25 cellular contexts compared by ENCODE assay signal in the genomic region with DNA sequence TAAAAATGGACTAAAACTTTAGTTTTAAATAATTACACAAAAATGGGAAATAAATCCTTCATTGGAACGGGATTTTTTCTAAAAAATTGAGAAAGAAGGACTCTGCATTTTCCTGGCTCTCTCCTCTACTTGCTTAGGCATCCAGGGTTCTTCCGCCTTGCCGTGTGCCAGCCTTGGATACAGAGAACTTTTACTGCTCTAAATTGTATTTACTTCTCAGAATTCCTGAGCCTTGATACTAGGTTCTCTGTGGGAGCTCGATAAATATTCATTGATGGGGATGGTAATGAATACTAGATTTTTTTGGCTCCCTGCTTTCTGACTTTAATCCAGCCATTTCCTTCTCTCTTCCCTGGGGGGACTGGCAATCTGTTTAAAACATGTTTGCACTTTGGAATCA.
A peak's percentile ranks its signal among the peaks of the same experiment; 100 is the strongest.
DNase-seq lines count a peak whose midpoint lies in the region; FAIRE-seq and TF ChIP-seq lines count a peak whose summit lies in the region.
"Had no signal": no experiment of that assay in that cellular context is flagged by ENCODE, and none has a peak within 500 bp of the region (broad histone marks: within the 10 kb centered on the region; RNA-seq: fewer than 3 reads in every experiment).

No MANE protein-coding gene starts in this region.

- no peak for TF ChIP-seq POLR2A in H1 (IDR thresholded peaks at IDR 0.05; ENCODE audit: control extremely low read depth in 1 of 2, low read depth in 2 of 2, low read length in 2 of 2)

- H3K4me2 ChIP-seq in H1 (ENCODE audit: insufficient read depth in 1 of 2, low read depth in 2 of 2, low read length in 2 of 2) (0 out of 4 replicates have a peak overlapping the region, but pooled peaks of 1 of the 2 experiments have one; percentile 0), mesendoderm (ENCODE audit: low read length) (no peak overlapping the region)
- H3K4me2 ChIP-seq: A549 had no signal

- no peaks in the 10 kb centered on the region for H3K9me3 ChIP-seq in HUES64 (ENCODE audit: insufficient read depth, low read depth, low read length)
- H3K9me3 ChIP-seq in H1 (ENCODE audit: insufficient read depth in 2 of 2, low read depth in 1 of 2, low read length in 1 of 2), result no peaks in the 10 kb centered on the region
- H3K9me3 ChIP-seq: Caco-2 had no signal

- H2BK12ac ChIP-seq in H1 (ENCODE audit: low read depth, low read length), result no peak overlapping the region

- H3K23ac ChIP-seq in H1 (ENCODE audit: insufficient read length), result no peak overlapping the region
- no peak overlapping the region for H3K23ac ChIP-seq in mesendoderm (ENCODE audit: low read length)

- no peak for TF ChIP-seq RAD21 in H1 (IDR thresholded peaks at IDR 0.05 in 1 of 2, conservative IDR thresholded peaks at IDR 0.05 in 1 of 2; ENCODE audit: low read depth in 2 of 2, low read length in 2 of 2)

- H3K9ac ChIP-seq in HUES64 (ENCODE audit: low read depth, low read length) (no peak overlapping the region), H1 (replicated peaks in 1 of 4; ENCODE audit: extremely low read depth in 1 of 4, low read depth in 3 of 4, low read length in 3 of 4) (no peak overlapping the region), mesendoderm (ENCODE audit: low read length) (no peak overlapping the region)

- no peak overlapping the region for H2AK5ac ChIP-seq in H1 (ENCODE audit: low read depth, low read length)
- no peak overlapping the region for H2AK5ac ChIP-seq in mesendoderm (ENCODE audit: low read length)

- no peak overlapping the region for H3K56ac ChIP-seq in H1 (replicated peaks; ENCODE audit: insufficient read length, low read depth, low read length)
- no peak overlapping the region for H3K56ac ChIP-seq in mesendoderm (ENCODE audit: low read length)

- no peaks in the 10 kb centered on the region for H3K27me3 Mint-ChIP-seq in chondrocyte (ENCODE audit: low read depth)
- H3K27me3 Mint-ChIP-seq: B cell had no signal

- H3K79me2 ChIP-seq in H1 (ENCODE audit: control insufficient read depth in 1 of 2, insufficient read depth in 2 of 2, low read length in 2 of 2) (no peaks in the 10 kb centered on the region), mesendoderm (ENCODE audit: control insufficient read depth, insufficient read depth, low read length) (no peaks in the 10 kb centered on the region)

- H2BK20ac ChIP-seq in H1 (ENCODE audit: low read length), result no peak overlapping the region

- no peak for DNase-seq in H1 (ENCODE audit: low read depth in 1 of 2, low spot score in 2 of 2)
- DNase-seq in mesendoderm, result peak; percentile 31
- no peak for DNase-seq in NCI-H524 treated with DMSO at 0.1 percent for 48 hours (lab: John Stamatoyannopoulos, UW)
- no peak for DNase-seq in SW 1271 (lab: John Stamatoyannopoulos, UW)
- DNase-seq in chondrocyte (ENCODE audit: low spot score), result no peak
- DNase-seq in occipital lobe (lab: John Stamatoyannopoulos, UW), result no peak
- DNase-seq: Caco-2; CD8-positive, alpha-beta T cell; GDM1; GOT3; Karpas-422; NCI-H1105; NCI-H1436 treated with DMSO at 0.1 percent for 48 hours; NCI-H187 treated with DMSO at 0.1 percent for 48 hours; NCI-H524; NK-92 treated with Interleukin-12 subunit alpha and Interleukin-12 subunit beta, amount 100 ng/mL, for 24 hours; Right ventricle myocardium superior; RPMI8226 had no signal

- no peaks in the 10 kb centered on the region for H3K4me1 Mint-ChIP-seq in chondrocyte (ENCODE audit: low read depth)
- H3K4me1 Mint-ChIP-seq: B cell had no signal

- H3K18ac ChIP-seq in H1 (ENCODE audit: extremely low read depth, low read length) (no peak overlapping the region), mesendoderm (ENCODE audit: low read length) (no peak overlapping the region)

- H3K4ac ChIP-seq in H1 (replicated peaks; ENCODE audit: insufficient read length, low read depth, low read length), result no peak overlapping the region
- H3K4ac ChIP-seq in mesendoderm (ENCODE audit: low read depth, low read length), result no peak overlapping the region

- H3K36me3 Mint-ChIP-seq in chondrocyte (ENCODE audit: low read depth), result no peaks in the 10 kb centered on the region
- H3K36me3 Mint-ChIP-seq: CD8-positive, alpha-beta T cell had no signal

- H3K36me3 ChIP-seq in HUES64 (ENCODE audit: insufficient read depth, low read length), result no peaks in the 10 kb centered on the region
- H3K36me3 ChIP-seq in H1 (ENCODE audit: control insufficient read depth in 2 of 4, insufficient read depth in 4 of 4, low read length in 3 of 4), result no peaks in the 10 kb centered on the region
- no peaks in the 10 kb centered on the region for H3K36me3 ChIP-seq in mesendoderm (ENCODE audit: control insufficient read depth, insufficient read depth, low read length)
- H3K36me3 ChIP-seq: SJSA1 had no signal

- no peak overlapping the region for H3K4me3 Mint-ChIP-seq in chondrocyte (ENCODE audit: unreplicated experiment)
- H3K4me3 Mint-ChIP-seq: B cell; CD8-positive, alpha-beta T cell had no signal

- peak overlapping the region; percentile 9; the same call in 1 of the 2 replicates for H2BK5ac ChIP-seq in H1 (ENCODE audit: low read depth, low read length)
- no peak overlapping the region for H2BK5ac ChIP-seq in mesendoderm (ENCODE audit: low read length)

- H3K4me1 ChIP-seq in HUES64 (ENCODE audit: insufficient read depth, low read length) (peaks cover 36% of the 10 kb centered on the region), H1 (replicated peaks in 1 of 4; ENCODE audit: control insufficient read depth in 3 of 4, insufficient read depth in 4 of 4, low read length in 3 of 4) (peaks cover 0 to 6% (median 3%) of the 10 kb centered on the region in 4 experiments; a peak in 4 of 7 replicates), mesendoderm (ENCODE audit: control insufficient read depth, low read depth, low read length) (peaks cover 10% of the 10 kb centered on the region)
- H3K4me1 ChIP-seq: A549, Caco-2, SJSA1 had no signal

- H4K20me1 ChIP-seq in H1 (replicated peaks in 1 of 2; ENCODE audit: control insufficient read depth in 1 of 2, insufficient read depth in 2 of 2, low read length in 2 of 2), result no peaks in the 10 kb centered on the region

- H3K4me3 ChIP-seq in HUES64 (ENCODE audit: low read length) (no peak overlapping the region), H1 (ENCODE audit: extremely low read depth in 1 of 4, insufficient read depth in 2 of 4, low read depth in 3 of 4, low read length in 4 of 4) (no peak overlapping the region), mesendoderm (ENCODE audit: low read length) (no peak overlapping the region)
- H3K4me3 ChIP-seq: A549, GM12878, SJSA1 had no signal

- H2AFZ ChIP-seq in H1 (ENCODE audit: low read length), result no peak overlapping the region

- H3K79me1 ChIP-seq in H1 (ENCODE audit: low read depth, low read length) (no peaks in the 10 kb centered on the region), mesendoderm (ENCODE audit: low read length) (no peaks in the 10 kb centered on the region)

- no peaks in the 10 kb centered on the region for H3K23me2 ChIP-seq in H1 (ENCODE audit: low read depth, low read length)

- H4K8ac ChIP-seq in H1 (ENCODE audit: extremely low read depth, insufficient read depth, low read length), result no peak overlapping the region
- no peak overlapping the region for H4K8ac ChIP-seq in mesendoderm (ENCODE audit: low read depth, low read length)

- H2BK15ac ChIP-seq in H1 (ENCODE audit: low read length), result no peak overlapping the region
- H2BK15ac ChIP-seq in mesendoderm (replicated peaks; ENCODE audit: low read depth), result peak overlapping the region; percentile 57

- no peak for TF ChIP-seq CTCF in H1 (IDR thresholded peaks at IDR 0.05; ENCODE audit: control extremely low read depth in 1 of 3, insufficient read depth in 1 of 3, low read depth in 1 of 3, low read length in 3 of 3)
- no peak for TF ChIP-seq CTCF in chondrocyte (IDR thresholded peaks at IDR 0.05)

- H3K9me3 Mint-ChIP-seq in chondrocyte (ENCODE audit: low read depth), result peaks cover 5% of the 10 kb centered on the region

- H4K91ac ChIP-seq in H1 (replicated peaks; ENCODE audit: insufficient read length, low read length), result no peak overlapping the region

- no peak for TF ChIP-seq EP300 in H1 (IDR thresholded peaks at IDR 0.05; ENCODE audit: borderline replicate concordance in 1 of 2, low read depth in 2 of 2, low read length in 2 of 2)

- POLR2A ChIA-PET in H1 (lab: Charles Lee; ENCODE audit: partially characterized antibody), result no interaction called here

- H4K5ac ChIP-seq in H1 (ENCODE audit: insufficient read length, low read depth, low read length), result no peak overlapping the region
- no peak overlapping the region for H4K5ac ChIP-seq in mesendoderm (ENCODE audit: low read length)

- H3K27ac ChIP-seq in HUES64 (ENCODE audit: low read depth, low read length) (peak overlapping the region; percentile 28), H1 (ENCODE audit: low read depth, low read length) (no peak overlapping the region), mesendoderm (ENCODE audit: low read depth, low read length) (no peak overlapping the region)
- H3K27ac ChIP-seq: A549, C4-2B, SJSA1 had no signal

- no peak overlapping the region for H3K14ac ChIP-seq in H1 (ENCODE audit: insufficient read length)

- peak; percentile 19 for FAIRE-seq in H1 (lab: Jason Lieb, UNC)
- FAIRE-seq: A549, GM12878, HepG2 had no signal

- no peaks in the 10 kb centered on the region for H3K27me3 ChIP-seq in HUES64 (ENCODE audit: insufficient read depth, low read length)
- no peaks in the 10 kb centered on the region for H3K27me3 ChIP-seq in H1 (replicated peaks in 1 of 4; ENCODE audit: control insufficient read depth in 3 of 4, extremely low read depth in 1 of 4, insufficient read depth in 3 of 4, low read length in 3 of 4)
- no peaks in the 10 kb centered on the region for H3K27me3 ChIP-seq in mesendoderm (ENCODE audit: insufficient read depth, low read length, poor library complexity)
- H3K27me3 ChIP-seq: SJSA1 had no signal

- WGBS in HUES64, result 75% methylated on average over 3 of the region's 4 CpGs
- 49% methylated on average over 4 of the region's 4 CpGs; no CpG with 5 or more reads in 1 of the 2 experiments for WGBS in H1 (ENCODE audit: extremely low coverage in 1 of 2, insufficient coverage in 1 of 2, insufficient read length in 1 of 2, insufficient replicate concordance in 2 of 2, low coverage in 1 of 2, low lambda C conversion rate in 2 of 2, missing lambda C conversion rate in 1 of 2), 2 experiments
- WGBS in mesendoderm (ENCODE audit: extremely low coverage, insufficient coverage, low lambda C conversion rate), result no CpG with 5 or more reads among the region's 4 CpGs

- H2BK120ac ChIP-seq in H1 (replicated peaks; ENCODE audit: low read depth, low read length) (no peak overlapping the region), mesendoderm (ENCODE audit: low read depth, low read length) (no peak overlapping the region)

- H3K27ac Mint-ChIP-seq in chondrocyte (ENCODE audit: unreplicated experiment), result no peak overlapping the region
- H3K27ac Mint-ChIP-seq: B cell; CD8-positive, alpha-beta T cell had no signal

- CTCF ChIA-PET in H1 (lab: Charles Lee; ENCODE audit: partially characterized antibody), result interaction anchor here (1.2 kb wide), 1 partner anchor 29 kb away, joined by 3 read pairs; no protein-coding TSS in a partner anchor

TF ChIP-seq in H1, 55 proteins besides CTCF, POLR2A, EP300 and RAD21:
- TF ChIP-seq TCF12 (IDR thresholded peaks at IDR 0.05; ENCODE audit: low read depth, low read length) (no peak), BACH1 (IDR thresholded peaks at IDR 0.05; ENCODE audit: low read length) (no peak), PHF8 (conservative IDR thresholded peaks at IDR 0.05; ENCODE audit: low read depth, low read length) (no peak), POU5F1 (IDR thresholded peaks at IDR 0.05; ENCODE audit: low read depth, low read length) (no peak)
